15 cellular contexts compared by ENCODE assay signal in genomic region chr10:62072901-62073300, GRCh38.
DNase-seq lines count a peak whose midpoint lies in the region; TF ChIP-seq lines count a peak whose summit lies in the region.
"Had no signal": no experiment of that assay in that cellular context is flagged by ENCODE, and none has a peak within 500 bp of the region (broad histone marks: within the 10 kb centered on the region; RNA-seq: fewer than 3 reads in every experiment).

No MANE protein-coding gene starts in this region.

- no peaks in the 10 kb centered on the region for H3K9me3 Mint-ChIP-seq in activated naive CD4-positive, alpha-beta T cell treated with anti-CD3 and anti-CD28 coated beads for 36 hours
- H3K9me3 Mint-ChIP-seq in activated CD4-positive, alpha-beta memory T cell treated with anti-CD3 and anti-CD28 coated beads, Interleukin-2, amount 10 ng/mL, durations not matched to agents 7 days and 5 days = no peaks in the 10 kb centered on the region
- H3K9me3 Mint-ChIP-seq: WTC11 had no signal

- H3K27ac ChIP-seq in temporal lobe (ENCODE audit: low read depth, low read length) = peak overlapping the region; percentile 67
- H3K27ac ChIP-seq: parathyroid adenoma, SJCRH30, stomach had no signal

- POLR2A ChIA-PET in activated CD4-positive, alpha-beta memory T cell treated with anti-CD3 and anti-CD28 coated beads, Interleukin-2, amount 10 ng/mL, durations not matched to agents 7 days and 5 days (lab: Charles Lee) = interaction anchor here (0.7 to 2.7 kb wide), 11 partner anchors 8 to 172 kb away, joined by 3 to 16 read pairs (median 6); partner anchors contain the start of gene ARID5B

- no peak for DNase-seq in activated naive CD4-positive, alpha-beta T cell treated with anti-CD3 and anti-CD28 coated beads for 36 hours
- DNase-seq in activated naive CD4-positive, alpha-beta T cell treated with Interleukin-2 at 50 U/mL for 16 hours = no peak
- DNase-seq in activated CD4-positive, alpha-beta memory T cell treated with anti-CD3 and anti-CD28 coated beads, Interleukin-2, amount 10 ng/mL, durations not matched to agents 7 days and 5 days = no peak
- DNase-seq in fibroblast of mammary gland (ENCODE audit: low read depth) (peak; percentile 72), NCI-H2081 (lab: John Stamatoyannopoulos, UW) (no peak), DMS79 treated with DMSO at 0.1 percent for 48 hours (lab: John Stamatoyannopoulos, UW) (no peak), NCI-H146 treated with DMSO at 0.1 percent for 48 hours (lab: John Stamatoyannopoulos, UW; ENCODE audit: unreplicated experiment) (no peak)
- DNase-seq: DMS153; effector CD8-positive, alpha-beta T cell; NCI-H1092 treated with DMSO at 0.1 percent for 48 hours; SJCRH30; stomach had no signal

- H3K4me3 ChIP-seq in fibroblast of mammary gland (ENCODE audit: control insufficient read depth, low read depth, low read length) = no peak overlapping the region
- H3K4me3 ChIP-seq: SJCRH30, stomach had no signal

- H3K4me3 Mint-ChIP-seq in activated naive CD4-positive, alpha-beta T cell treated with anti-CD3 and anti-CD28 coated beads for 36 hours = no peak overlapping the region
- H3K4me3 Mint-ChIP-seq in activated CD4-positive, alpha-beta memory T cell treated with anti-CD3 and anti-CD28 coated beads, Interleukin-2, amount 10 ng/mL, durations not matched to agents 7 days and 5 days = peak overlapping the region; percentile 25
- H3K4me3 Mint-ChIP-seq: WTC11 had no signal

- peak overlapping the region; percentile 78 for H3K27ac Mint-ChIP-seq in activated naive CD4-positive, alpha-beta T cell treated with anti-CD3 and anti-CD28 coated beads for 36 hours
- peak overlapping the region; percentile 62 for H3K27ac Mint-ChIP-seq in activated CD4-positive, alpha-beta memory T cell treated with anti-CD3 and anti-CD28 coated beads, Interleukin-2, amount 10 ng/mL, durations not matched to agents 7 days and 5 days

- H3K27me3 Mint-ChIP-seq in activated naive CD4-positive, alpha-beta T cell treated with anti-CD3 and anti-CD28 coated beads for 36 hours (ENCODE audit: low read depth) = no peaks in the 10 kb centered on the region
- H3K27me3 Mint-ChIP-seq in activated CD4-positive, alpha-beta memory T cell treated with anti-CD3 and anti-CD28 coated beads, Interleukin-2, amount 10 ng/mL, durations not matched to agents 7 days and 5 days = no peaks in the 10 kb centered on the region

- no peak for TF ChIP-seq CTCF in fibroblast of mammary gland (conservative IDR thresholded peaks at IDR 0.05; ENCODE audit: control insufficient read depth, insufficient read depth, low read depth, low read length)

- intact Hi-C loops in activated naive CD4-positive, alpha-beta T cell treated with anti-CD3 and anti-CD28 coated beads for 36 hours (cut with micrococcal nuclease) = no loop called here

- peaks cover 86% of the 10 kb centered on the region for H3K36me3 Mint-ChIP-seq in activated naive CD4-positive, alpha-beta T cell treated with anti-CD3 and anti-CD28 coated beads for 36 hours (ENCODE audit: low read depth)
- peaks cover 94% of the 10 kb centered on the region for H3K36me3 Mint-ChIP-seq in activated CD4-positive, alpha-beta memory T cell treated with anti-CD3 and anti-CD28 coated beads, Interleukin-2, amount 10 ng/mL, durations not matched to agents 7 days and 5 days (ENCODE audit: low read depth)
- H3K36me3 Mint-ChIP-seq: WTC11 had no signal

- CTCF ChIA-PET in activated naive CD4-positive, alpha-beta T cell treated with anti-CD3 and anti-CD28 coated beads for 36 hours (lab: Charles Lee) = interaction anchor here (0.6 to 2.3 kb wide), 4 partner anchors 34 to 613 kb away, joined by 3 to 5 read pairs (median 3); no protein-coding TSS in a partner anchor
- CTCF ChIA-PET in activated CD4-positive, alpha-beta memory T cell treated with anti-CD3 and anti-CD28 coated beads, Interleukin-2, amount 10 ng/mL, durations not matched to agents 7 days and 5 days (lab: Charles Lee) = interaction anchor here (0.9 kb wide), 1 partner anchor 13 kb away, joined by 4 read pairs; no protein-coding TSS in a partner anchor

- peaks cover 77% of the 10 kb centered on the region for H3K4me1 Mint-ChIP-seq in activated naive CD4-positive, alpha-beta T cell treated with anti-CD3 and anti-CD28 coated beads for 36 hours (ENCODE audit: low read depth)
- H3K4me1 Mint-ChIP-seq in activated CD4-positive, alpha-beta memory T cell treated with anti-CD3 and anti-CD28 coated beads, Interleukin-2, amount 10 ng/mL, durations not matched to agents 7 days and 5 days = peaks cover 80% of the 10 kb centered on the region
